In genomic region chr2:102703748-102704147, GRCh38 we compare ENCODE assay signal across 8 cellular contexts. TPM values are rescaled to one million over a fixed set of nuclear protein-coding genes. Genes with fewer than 3 reads are reported as not detected.
DNase-seq lines count a peak whose midpoint lies in the region; ATAC-seq lines count a peak whose summit lies in the region.

No MANE protein-coding gene starts in this region.

- H3K36me3 Mint-ChIP-seq in activated naive CD4-positive, alpha-beta T cell treated with anti-CD3 and anti-CD28 coated beads, Interleukin-2, amount 10 ng/mL, durations not matched to agents 7 days and 5 days = no peaks in the 10 kb centered on the region
- no peaks in the 10 kb centered on the region for H3K36me3 Mint-ChIP-seq in activated CD4-positive, alpha-beta T cell treated with anti-CD3 and anti-CD28 coated beads, Interleukin-2, amount 10 ng/mL, durations not matched to agents 24 days and 14 days (ENCODE audit: low read depth)

- CTCF ChIA-PET in activated naive CD4-positive, alpha-beta T cell treated with anti-CD3 and anti-CD28 coated beads, Interleukin-2, amount 10 ng/mL, durations not matched to agents 7 days and 5 days (lab: Charles Lee) = interaction anchor here (1.0 to 1.9 kb wide), 4 partner anchors 66 to 231 kb away, joined by 4 to 13 read pairs (median 6); partner anchors contain the start of gene SLC9A4

- H3K27ac Mint-ChIP-seq in activated naive CD4-positive, alpha-beta T cell treated with anti-CD3 and anti-CD28 coated beads, Interleukin-2, amount 10 ng/mL, durations not matched to agents 7 days and 5 days = no peak overlapping the region
- H3K27ac Mint-ChIP-seq in activated CD4-positive, alpha-beta T cell treated with anti-CD3 and anti-CD28 coated beads, Interleukin-2, amount 10 ng/mL, durations not matched to agents 24 days and 14 days = no peak overlapping the region

- peak; percentile 24 for DNase-seq in activated naive CD4-positive, alpha-beta T cell treated with anti-CD3 and anti-CD28 coated beads, Interleukin-2, amount 10 ng/mL, durations not matched to agents 7 days and 5 days
- DNase-seq in activated naive CD4-positive, alpha-beta T cell (lab: John Stamatoyannopoulos, UW) = no peak
- peak; percentile 3 for DNase-seq in MV-4-11 (lab: John Stamatoyannopoulos, UW)
- DNase-seq in T47D (ENCODE audit: low read depth in 1 of 2, low spot score in 1 of 2) = peak; percentile 22 to 48
- DNase-seq in mucosa of gallbladder (ENCODE audit: low spot score) = peak; percentile 28
- DNase-seq in activated T-cell treated with anti-CD3 and anti-CD28 coated beads for 4 hours = no peak
- no peak for DNase-seq in activated CD4-positive, alpha-beta T cell treated with anti-CD3 and anti-CD28 coated beads, Interleukin-2, amount 10 ng/mL, durations not matched to agents 24 days and 14 days

- intact Hi-C loops in activated CD4-positive, alpha-beta T cell treated with anti-CD3 and anti-CD28 coated beads, Interleukin-2, amount 10 ng/mL, durations not matched to agents 24 days and 14 days (cut with micrococcal nuclease) = loop anchor here (2.0 to 5.0 kb wide), 2 partner anchors 89 to 231 kb away; partner anchors contain the start of gene SLC9A4

- no peak for ATAC-seq in HG02840 (IDR thresholded peaks at IDR 0.05; ENCODE audit: low FRiP score, unreplicated experiment)

- peaks cover 21% of the 10 kb centered on the region for H3K27me3 Mint-ChIP-seq in activated naive CD4-positive, alpha-beta T cell treated with anti-CD3 and anti-CD28 coated beads, Interleukin-2, amount 10 ng/mL, durations not matched to agents 7 days and 5 days
- H3K27me3 Mint-ChIP-seq in activated CD4-positive, alpha-beta T cell treated with anti-CD3 and anti-CD28 coated beads, Interleukin-2, amount 10 ng/mL, durations not matched to agents 24 days and 14 days = peaks cover 14% of the 10 kb centered on the region

- H3K9me3 Mint-ChIP-seq in activated naive CD4-positive, alpha-beta T cell treated with anti-CD3 and anti-CD28 coated beads, Interleukin-2, amount 10 ng/mL, durations not matched to agents 7 days and 5 days = no peaks in the 10 kb centered on the region
- no peaks in the 10 kb centered on the region for H3K9me3 Mint-ChIP-seq in activated CD4-positive, alpha-beta T cell treated with anti-CD3 and anti-CD28 coated beads, Interleukin-2, amount 10 ng/mL, durations not matched to agents 24 days and 14 days

- no peak overlapping the region for H3K4me3 Mint-ChIP-seq in activated naive CD4-positive, alpha-beta T cell treated with anti-CD3 and anti-CD28 coated beads, Interleukin-2, amount 10 ng/mL, durations not matched to agents 7 days and 5 days
- H3K4me3 Mint-ChIP-seq in activated CD4-positive, alpha-beta T cell treated with anti-CD3 and anti-CD28 coated beads, Interleukin-2, amount 10 ng/mL, durations not matched to agents 24 days and 14 days = no peak overlapping the region

- in situ Hi-C loops in T47D (cut with HindIII; ENCODE audit: low pct_unique_long_range_greater_than_20kb, low sequenced_read_pairs) = no loop called here

- H3K4me1 Mint-ChIP-seq in activated naive CD4-positive, alpha-beta T cell treated with anti-CD3 and anti-CD28 coated beads, Interleukin-2, amount 10 ng/mL, durations not matched to agents 7 days and 5 days = no peaks in the 10 kb centered on the region
- peaks cover 2% of the 10 kb centered on the region for H3K4me1 Mint-ChIP-seq in activated CD4-positive, alpha-beta T cell treated with anti-CD3 and anti-CD28 coated beads, Interleukin-2, amount 10 ng/mL, durations not matched to agents 24 days and 14 days

RNA-seq across cellular contexts. Expression of gene TMEM182, which starts 58.1 kb away (rescaled TPM):
- 4.9 TPM for total RNA-seq in mucosa of gallbladder
- total RNA-seq in activated CD4-positive, alpha-beta T cell treated with anti-CD3 and anti-CD28 coated beads, Interleukin-2, amount 10 ng/mL, durations not matched to agents 24 days and 14 days = 3.9 and 4.0 TPM in 2 replicates

Comparison
In these comparisons a context has a peak if more than half of its experiments do, and no peak if none do; other contexts are left out.
1. DNase-seq: peak in activated naive CD4-positive, alpha-beta T cell treated with anti-CD3 and anti-CD28 coated beads, Interleukin-2, amount 10 ng/mL, durations not matched to agents 7 days and 5 days (single experiment), MV-4-11 (single experiment), T47D (2 of 2) and mucosa of gallbladder (single experiment); none in activated naive CD4-positive, alpha-beta T cell (0 of 4), activated T-cell treated with anti-CD3 and anti-CD28 coated beads for 4 hours (single experiment) and activated CD4-positive, alpha-beta T cell treated with anti-CD3 and anti-CD28 coated beads, Interleukin-2, amount 10 ng/mL, durations not matched to agents 24 days and 14 days (single experiment).